22 cellular contexts compared by ENCODE assay signal in the genomic region with DNA sequence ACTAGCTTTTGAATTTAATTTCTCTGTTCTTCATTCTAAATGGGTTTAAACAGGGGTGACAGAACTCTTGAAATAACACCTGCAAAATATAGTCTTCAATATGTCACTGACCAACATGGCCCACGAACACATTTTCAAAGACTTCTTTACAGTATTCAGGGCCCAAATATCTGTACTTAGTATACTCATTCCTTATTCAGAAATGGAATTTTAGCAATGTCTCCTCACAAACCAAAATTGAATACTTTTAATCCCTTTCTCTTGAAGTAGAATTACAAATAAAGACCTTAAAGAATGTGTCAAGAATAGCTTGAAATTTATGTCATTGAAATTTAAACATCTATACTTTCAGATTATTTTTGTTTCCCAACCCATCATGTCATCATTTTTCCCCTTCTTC.
DNase-seq lines count a peak whose midpoint lies in the region; ATAC-seq, FAIRE-seq and TF ChIP-seq lines count a peak whose summit lies in the region.
"Had no signal": no experiment of that assay in that cellular context is flagged by ENCODE, and none has a peak within 500 bp of the region (broad histone marks: within the 10 kb centered on the region; RNA-seq: fewer than 3 reads in every experiment).

No MANE protein-coding gene starts in this region.

- TF ChIP-seq POLR2A in tibial nerve (IDR thresholded peaks at IDR 0.05) = no peak
- TF ChIP-seq POLR2A in body of pancreas (IDR thresholded peaks at IDR 0.05) = no peak

- peak; percentile 70 for FAIRE-seq in astrocyte (lab: Jason Lieb, UNC)
- peak; percentile 64 for FAIRE-seq in islet of Langerhans (lab: Jason Lieb, UNC)
- FAIRE-seq: A549, G401.6, GM12892, H54 had no signal

- H2AFZ ChIP-seq in astrocyte (ENCODE audit: low read depth, low read length) = no peak overlapping the region

- no peak for ATAC-seq in body of pancreas
- ATAC-seq: A549 had no signal

- DNase-seq in EH (ENCODE audit: low read depth) = peak; percentile 61
- peak; percentile 51 for DNase-seq in astrocyte (ENCODE audit: low read depth)
- no peak for DNase-seq in tibial nerve (ENCODE audit: low spot score in 2 of 2)
- DNase-seq in body of pancreas = no peak
- DNase-seq in NCI-H2107 treated with DMSO at 0.1 percent for 48 hours (lab: John Stamatoyannopoulos, UW; ENCODE audit: unreplicated experiment) = no peak
- DNase-seq in activated CD4-positive, CD25-positive, alpha-beta regulatory T cell (lab: John Stamatoyannopoulos, UW) = no peak
- DNase-seq: 8988T; ACHN; C1 segment of cervical spinal cord; Calu3; CD4-positive, alpha-beta memory T cell; COR-L47; DMS53; DMS79 treated with DMSO at 0.1 percent for 48 hours; GOT3; HFFc6 had no signal

- peaks cover 1% of the 10 kb centered on the region for H3K4me1 Mint-ChIP-seq in astrocyte (ENCODE audit: low read depth, unreplicated experiment)
- H3K4me1 Mint-ChIP-seq: CD4-positive, alpha-beta memory T cell had no signal

- H3K4me3 ChIP-seq in astrocyte (ENCODE audit: insufficient read depth, low read depth, low read length) (no peak overlapping the region), tibial nerve (no peak overlapping the region), body of pancreas (no peak overlapping the region)
- H3K4me3 ChIP-seq: A549, HAP-1 had no signal

- H3K27ac ChIP-seq in astrocyte (ENCODE audit: low read depth, low read length) (no peak overlapping the region), tibial nerve (no peak overlapping the region), body of pancreas (no peak overlapping the region)
- H3K27ac ChIP-seq: A549 had no signal

- intact Hi-C loops in body of pancreas (cut with DNase I) = no loop called here

- 62 to 63% methylated on average over 1 of the region's 1 CpG for WGBS in tibial nerve, 2 donors
- 75 to 76% methylated on average over 1 of the region's 1 CpG for WGBS in body of pancreas, 2 donors

- H3K4me3 Mint-ChIP-seq in astrocyte (ENCODE audit: unreplicated experiment) = no peak overlapping the region
- H3K4me3 Mint-ChIP-seq: CD4-positive, alpha-beta memory T cell; HFFc6 had no signal

- H3K4me1 ChIP-seq in astrocyte (ENCODE audit: insufficient read depth, low read length) (no peaks in the 10 kb centered on the region), tibial nerve (no peaks in the 10 kb centered on the region), body of pancreas (no peaks in the 10 kb centered on the region)
- H3K4me1 ChIP-seq: A549, HAP-1 had no signal

- no peaks in the 10 kb centered on the region for H3K27me3 ChIP-seq in astrocyte (ENCODE audit: insufficient read depth, low read length)
- no peaks in the 10 kb centered on the region for H3K27me3 ChIP-seq in tibial nerve
- H3K27me3 ChIP-seq in body of pancreas = no peaks in the 10 kb centered on the region

- H3K9ac ChIP-seq in astrocyte (ENCODE audit: low read length) = no peak overlapping the region

- H3K79me2 ChIP-seq in astrocyte (ENCODE audit: insufficient read depth, low read length) = no peaks in the 10 kb centered on the region

- H3K27ac Mint-ChIP-seq in astrocyte (ENCODE audit: unreplicated experiment) = no peak overlapping the region
- H3K27ac Mint-ChIP-seq: CD4-positive, alpha-beta memory T cell; HFFc6 had no signal

- no peak for TF ChIP-seq EP300 in tibial nerve (IDR thresholded peaks at IDR 0.05)

- H3K4me2 ChIP-seq in astrocyte (ENCODE audit: low read length) = no peak overlapping the region
- H3K4me2 ChIP-seq: A549 had no signal

- H3K9me3 ChIP-seq in astrocyte (ENCODE audit: insufficient read depth, low read depth, low read length) (peaks cover 4% of the 10 kb centered on the region), tibial nerve (peaks cover 0 to 7% (median 0%) of the 10 kb centered on the region in 4 donors), body of pancreas (peaks cover 0 to 5% (median 0%) of the 10 kb centered on the region in 3 donors)
- H3K9me3 ChIP-seq: HAP-1 had no signal

- H3K27me3 Mint-ChIP-seq in astrocyte (ENCODE audit: low read depth, unreplicated experiment) = no peaks in the 10 kb centered on the region
- H3K27me3 Mint-ChIP-seq: CD4-positive, alpha-beta memory T cell had no signal

- TF ChIP-seq CTCF in astrocyte (IDR thresholded peaks at IDR 0.05; ENCODE audit: insufficient read depth, low read depth, low read length) = no peak
- no peak for TF ChIP-seq CTCF in tibial nerve (IDR thresholded peaks at IDR 0.05)
- no peak for TF ChIP-seq CTCF in body of pancreas (IDR thresholded peaks at IDR 0.05)

- H3K36me3 Mint-ChIP-seq in astrocyte (ENCODE audit: low read depth, unreplicated experiment) = no peaks in the 10 kb centered on the region
- H3K36me3 Mint-ChIP-seq: CD4-positive, alpha-beta memory T cell had no signal

- no peaks in the 10 kb centered on the region for H4K20me1 ChIP-seq in astrocyte (ENCODE audit: insufficient read depth, low read length)

- H3K9me3 Mint-ChIP-seq in astrocyte (ENCODE audit: unreplicated experiment) = peaks cover 5% of the 10 kb centered on the region
- H3K9me3 Mint-ChIP-seq: HFFc6 had no signal

- H3K36me3 ChIP-seq in astrocyte (ENCODE audit: insufficient read depth, low read length) (no peaks in the 10 kb centered on the region), tibial nerve (no peaks in the 10 kb centered on the region), body of pancreas (replicated peaks in 1 of 2; ENCODE audit: insufficient read depth in 1 of 2, low read depth in 2 of 2) (no peaks in the 10 kb centered on the region)
- H3K36me3 ChIP-seq: HAP-1 had no signal

Comparison
In these comparisons a context has a peak if more than half of its experiments do, and no peak if none do; other contexts are left out.
1. DNase-seq: peak in EH (single experiment) and astrocyte (single experiment); none in tibial nerve (0 of 2), body of pancreas (0 of 4), NCI-H2107 treated with DMSO at 0.1 percent for 48 hours (single experiment) and activated CD4-positive, CD25-positive, alpha-beta regulatory T cell (0 of 4).